Comparison of ENCODE assay signal across 8 cellular contexts in genomic region chr6:105994522-105995402, GRCh38.
DNase-seq lines count a peak whose midpoint lies in the region; ATAC-seq and TF ChIP-seq lines count a peak whose summit lies in the region.

No MANE protein-coding gene starts in this region.

- peak overlapping the region; percentile 93 for H3K27ac Mint-ChIP-seq in dendritic cell treated with granulocyte-macrophage colony-stimulating factor and Interleukin-4, amounts not matched to agents 40 ng/mL and 50 ng/mL, for 4 days

- H3K27ac ChIP-seq in MM.1S (ENCODE audit: low read length) (peak overlapping the region; percentile 88), left lung (peak overlapping the region; percentile 75 to 90)

- peaks cover 28% of the 10 kb centered on the region for H3K36me3 Mint-ChIP-seq in dendritic cell treated with granulocyte-macrophage colony-stimulating factor and Interleukin-4, amounts not matched to agents 40 ng/mL and 50 ng/mL, for 4 days (ENCODE audit: low read depth)

- no peaks in the 10 kb centered on the region for H3K9me3 ChIP-seq in MM.1S (replicated peaks; ENCODE audit: insufficient read depth, low read length)
- no peaks in the 10 kb centered on the region for H3K9me3 ChIP-seq in left lung

- DNase-seq in GF-D8 (lab: John Stamatoyannopoulos, UW): peak; percentile 55
- peak; percentile 46 for DNase-seq in MM.1S
- peak; percentile 46 to 60 for DNase-seq in activated CD4-positive, alpha-beta T cell treated with anti-CD3 and anti-CD28 coated beads for 4 hours
- peak; percentile 71 to 92 for DNase-seq in left lung
- peak in 2 of 3 experiments; percentile 25 to 55 for DNase-seq in stimulated activated CD4-positive, alpha-beta T cell treated with anti-CD3 and anti-CD28 coated beads, TNF-alpha, amount 100 ng/mL, for 24 hours (ENCODE audit: low read depth in 3 of 3)
- DNase-seq in NCI-H1436 (lab: John Stamatoyannopoulos, UW): no peak

- H2AFZ ChIP-seq in MM.1S (ENCODE audit: low read length): peak overlapping the region; percentile 68

- H3K9me3 Mint-ChIP-seq in dendritic cell treated with granulocyte-macrophage colony-stimulating factor and Interleukin-4, amounts not matched to agents 40 ng/mL and 50 ng/mL, for 4 days: no peaks in the 10 kb centered on the region

- H3F3A ChIP-seq in MM.1S (ENCODE audit: insufficient read depth, low read length): peaks cover 21% of the 10 kb centered on the region

- intact Hi-C loops in dendritic cell treated with granulocyte-macrophage colony-stimulating factor and Interleukin-4, amounts not matched to agents 40 ng/mL and 50 ng/mL, for 4 days (cut with micrococcal nuclease): loop anchor here (1.0 to 10.0 kb wide), 6 partner anchors 11 to 510 kb away; partner anchors contain the start of gene PRDM1
- intact Hi-C loops in left lung (cut with DNase I): loop anchor here in 1 of 2 donors (10.0 kb wide), 1 partner anchor 90 kb away; the partner anchor contains the start of gene PRDM1

- peaks cover 2% of the 10 kb centered on the region; the same call in 1 of the 2 replicates for H3K4me1 ChIP-seq in MM.1S (ENCODE audit: low read length)
- H3K4me1 ChIP-seq in left lung: peaks cover 0 to 33% of the 10 kb centered on the region in 2 donors

- H3K9ac ChIP-seq in MM.1S (ENCODE audit: low read length): peak overlapping the region; percentile 95

- ATAC-seq in left lung (peak; percentile 36), HG03139 (IDR thresholded peaks at IDR 0.05; ENCODE audit: unreplicated experiment) (no peak)

- peaks cover 10% of the 10 kb centered on the region for H3K27me3 Mint-ChIP-seq in dendritic cell treated with granulocyte-macrophage colony-stimulating factor and Interleukin-4, amounts not matched to agents 40 ng/mL and 50 ng/mL, for 4 days

- H3K27me3 ChIP-seq in MM.1S (replicated peaks; ENCODE audit: insufficient read depth, low read length) (peaks cover 37% of the 10 kb centered on the region), left lung (peaks cover 65 to 95% of the 10 kb centered on the region in 2 donors)

- peak overlapping the region; percentile 91 for H3K4me2 ChIP-seq in MM.1S (ENCODE audit: low read depth, low read length)

- H4K20me1 ChIP-seq in MM.1S (ENCODE audit: insufficient read depth, low read length): no peaks in the 10 kb centered on the region

- no peaks in the 10 kb centered on the region for H3K36me3 ChIP-seq in MM.1S (replicated peaks; ENCODE audit: insufficient read depth, low read length)
- no peaks in the 10 kb centered on the region for H3K36me3 ChIP-seq in left lung

- peaks cover 83% of the 10 kb centered on the region for H3K79me2 ChIP-seq in MM.1S (ENCODE audit: low read length)

- no peaks in the 10 kb centered on the region for H3K9me2 ChIP-seq in MM.1S (replicated peaks; ENCODE audit: insufficient read depth, low read length)

- TF ChIP-seq CTCF in MM.1S (IDR thresholded peaks at IDR 0.05; ENCODE audit: low read length): no peak
- TF ChIP-seq CTCF in left lung (IDR thresholded peaks at IDR 0.05): no peak

- peak overlapping the region; percentile 93 for H3K4me3 Mint-ChIP-seq in dendritic cell treated with granulocyte-macrophage colony-stimulating factor and Interleukin-4, amounts not matched to agents 40 ng/mL and 50 ng/mL, for 4 days

- peaks cover 45% of the 10 kb centered on the region for H3K4me1 Mint-ChIP-seq in dendritic cell treated with granulocyte-macrophage colony-stimulating factor and Interleukin-4, amounts not matched to agents 40 ng/mL and 50 ng/mL, for 4 days (ENCODE audit: low read depth)

- H3K4me3 ChIP-seq in MM.1S (ENCODE audit: low read length) (peak overlapping the region; percentile 94), left lung (peak overlapping the region; percentile 26 to 72)
